In genomic region chr15:59437777-59438574, GRCh38 we compare ENCODE assay signal across 8 cellular contexts. TPM values are rescaled to one million over a fixed set of nuclear protein-coding genes. Genes with fewer than 3 reads are reported as not detected.
DNase-seq lines count a peak whose midpoint lies in the region; ATAC-seq and TF ChIP-seq lines count a peak whose summit lies in the region.

Gene FAM81A, plus strand, starts transcription at chr15:59438186. Its CDS starts 20,441 bp downstream, at chr15:59458627.

- H3K27ac ChIP-seq in HL-60 (replicated peaks) (no peak within 1 kb of the TSS), PC-9 (no peak within 1 kb of the TSS), heart left ventricle (peak within 1 kb of the TSS in 8 of 12 donors; percentile 24 to 53 (median 37)), parathyroid adenoma (no peak within 1 kb of the TSS)

- no peak for TF ChIP-seq POLR2A in heart left ventricle (IDR thresholded peaks at IDR 0.05)

- DNase-seq in DMS153 treated with DMSO at 0.1 percent for 48 hours (lab: John Stamatoyannopoulos, UW; ENCODE audit: unreplicated experiment) (peak; percentile 19), GM20000 (ENCODE audit: low spot score) (peak; percentile 97), HL-60 (ENCODE audit: low read depth in 1 of 2, low spot score in 1 of 2) (peak in 1 of 2 experiments; percentile 32), PC-9 (peak; percentile 37 to 79), adipocyte (ENCODE audit: low read depth) (peak; percentile 89), heart left ventricle (peak; percentile 91 to 94 (median 91)), T-helper 9 cell (no peak)

- H4K20me1 ChIP-seq in PC-9 (ENCODE audit: insufficient read depth): no peaks in the 10 kb centered on the region

- CTCF ChIA-PET in PC-9 (lab: Charles Lee): no interaction called here

- peaks cover 44% of the 10 kb centered on the region for H3K27me3 ChIP-seq in HL-60 (ENCODE audit: insufficient read depth, poor library complexity, severe bottlenecking)
- no peaks in the 10 kb centered on the region for H3K27me3 ChIP-seq in PC-9 (ENCODE audit: insufficient read depth, low read depth)
- peaks cover 3% of the 10 kb centered on the region for H3K27me3 ChIP-seq in adipocyte (replicated peaks; ENCODE audit: control insufficient read depth, insufficient read depth, low read length)
- peaks cover 0 to 17% (median 0%) of the 10 kb centered on the region in 9 donors for H3K27me3 ChIP-seq in heart left ventricle
- no peaks in the 10 kb centered on the region for H3K27me3 ChIP-seq in parathyroid adenoma (ENCODE audit: control insufficient read depth, insufficient read depth, low read length)

- intact Hi-C loops in PC-9 (cut with micrococcal nuclease; ENCODE audit: unreplicated experiment): no loop called here
- intact Hi-C loops in heart left ventricle (cut with DNase I): loop anchor here in 7 of 10 donors (2.0 to 10.0 kb wide), 6 partner anchors 47 to 451 kb away; partner anchors contain the start of genes MYO1E (in 7 of the 7) and RNF111 (in 1 of the 7)

- H2AFZ ChIP-seq in PC-9: peak within 1 kb of the TSS; percentile 78
- peak within 1 kb of the TSS; percentile 80 for H2AFZ ChIP-seq in parathyroid adenoma

- 1% methylated on average over 21 to 95 of the region's 95 CpGs for WGBS in heart left ventricle, 4 donors

- peak within 1 kb of the TSS; percentile 41 for H3K4me3 ChIP-seq in HL-60 (replicated peaks; ENCODE audit: insufficient read depth, low read length)
- peak within 1 kb of the TSS; percentile 62 for H3K4me3 ChIP-seq in PC-9
- H3K4me3 ChIP-seq in adipocyte (ENCODE audit: low read length): peak within 1 kb of the TSS; percentile 79
- peak within 1 kb of the TSS; percentile 50 to 86 (median 60) for H3K4me3 ChIP-seq in heart left ventricle
- H3K4me3 ChIP-seq in parathyroid adenoma (ENCODE audit: low read depth, low read length): peak within 1 kb of the TSS; percentile 51

- no peaks in the 10 kb centered on the region for H3K79me2 ChIP-seq in PC-9 (ENCODE audit: low read depth)
- H3K79me2 ChIP-seq in parathyroid adenoma: no peaks in the 10 kb centered on the region

- H3F3A ChIP-seq in PC-9 (ENCODE audit: insufficient read depth, low read depth): peaks cover 7% of the 10 kb centered on the region; the same call in 1 of the 2 replicates

- H3K9ac ChIP-seq in adipocyte (ENCODE audit: low read length): peak within 1 kb of the TSS; percentile 38
- no peak within 1 kb of the TSS for H3K9ac ChIP-seq in parathyroid adenoma

- H3K4me2 ChIP-seq in PC-9: peak within 1 kb of the TSS; percentile 93
- peak within 1 kb of the TSS; percentile 78 for H3K4me2 ChIP-seq in parathyroid adenoma (ENCODE audit: low read length)

- no peaks in the 10 kb centered on the region for H3K36me3 ChIP-seq in PC-9 (ENCODE audit: low read depth)
- no peaks in the 10 kb centered on the region for H3K36me3 ChIP-seq in adipocyte (ENCODE audit: control insufficient read depth, insufficient read depth, low read length, severe bottlenecking)
- H3K36me3 ChIP-seq in heart left ventricle: no peaks in the 10 kb centered on the region
- H3K36me3 ChIP-seq in parathyroid adenoma (ENCODE audit: control insufficient read depth, insufficient read depth, low read length): no peaks in the 10 kb centered on the region

- no peaks in the 10 kb centered on the region for H3K9me3 ChIP-seq in PC-9 (ENCODE audit: insufficient read depth, low read depth)
- H3K9me3 ChIP-seq in adipocyte (ENCODE audit: control insufficient read depth, low read length): no peaks in the 10 kb centered on the region
- H3K9me3 ChIP-seq in heart left ventricle: no peaks in the 10 kb centered on the region
- no peaks in the 10 kb centered on the region for H3K9me3 ChIP-seq in parathyroid adenoma (ENCODE audit: control insufficient read depth, low read length)

- no peak for TF ChIP-seq CTCF in GM20000 (IDR thresholded peaks at IDR 0.05; ENCODE audit: extremely low read depth, missing control alignments)
- no peak for TF ChIP-seq CTCF in HL-60 (IDR thresholded peaks at IDR 0.05; ENCODE audit: insufficient read depth, low read length)
- TF ChIP-seq CTCF in PC-9 (conservative IDR thresholded peaks at IDR 0.05): no peak
- no peak for TF ChIP-seq CTCF in heart left ventricle (IDR thresholded peaks at IDR 0.05)
- no peak for TF ChIP-seq CTCF in parathyroid adenoma (IDR thresholded peaks at IDR 0.05)

- ATAC-seq in heart left ventricle: peak; percentile 97 to 99 (median 99)

- POLR2A ChIA-PET in PC-9 (lab: Charles Lee; ENCODE audit: unreplicated experiment): interaction anchor here (0.6 kb wide), 3 partner anchors 65 to 143 kb away, joined by 4 to 5 read pairs (median 4); no protein-coding TSS in a partner anchor

- H3K9me2 ChIP-seq in PC-9 (ENCODE audit: insufficient read depth): no peaks in the 10 kb centered on the region

- no TSS peak for BruUV-seq in PC-9 (replicated peaks; lab: Mats Ljungman, UMichigan)

- H3K4me1 ChIP-seq in PC-9 (replicated peaks; ENCODE audit: insufficient read depth) (no peaks in the 10 kb centered on the region), adipocyte (ENCODE audit: control insufficient read depth, insufficient read depth, low read length) (peaks cover 13% of the 10 kb centered on the region), heart left ventricle (peaks cover 0 to 21% (median 14%) of the 10 kb centered on the region in 12 donors), parathyroid adenoma (no peaks in the 10 kb centered on the region)

RNA-seq across cellular contexts. Expression of gene FAM81A, which starts in this region (rescaled TPM):
- 7.0 TPM in 2 replicates for total RNA-seq in PC-9 (2021)
- total RNA-seq in heart left ventricle: 1 to 10 TPM; 1.1 to 4.5 (median 3.2) TPM
- 1 to 10 TPM in 1 of 2 donors, under 1 TPM in 1; 0.91 to 4.6 TPM for polyA plus RNA-seq in heart left ventricle

Comparison
In these comparisons a context has a peak if more than half of its experiments do, and no peak if none do; other contexts are left out.
1. H3K27ac ChIP-seq: peak in heart left ventricle (8 of 12); none in HL-60 (single experiment), PC-9 (single experiment) and parathyroid adenoma (single experiment).
2. Peak in every context shown above with its lines, with median percentiles within 50 percentile points of each other: H3K4me3 ChIP-seq.